Comparison of ENCODE assay signal across 9 cellular contexts in genomic region chr14:64645220-64645891, GRCh38. TPM values are rescaled to one million over a fixed set of nuclear protein-coding genes. Genes with fewer than 3 reads are reported as not detected.
A peak's percentile ranks its signal among the peaks of the same experiment; 100 is the strongest.
DNase-seq lines count a peak whose midpoint lies in the region; ATAC-seq and TF ChIP-seq lines count a peak whose summit lies in the region.
"Had no signal": no experiment of that assay in that cellular context is flagged by ENCODE, and none has a peak within 500 bp of the region (broad histone marks: within the 10 kb centered on the region; RNA-seq: fewer than 3 reads in every experiment).

No MANE protein-coding gene starts in this region.

- H3K27me3 ChIP-seq in HUES6 (ENCODE audit: control insufficient read depth, insufficient read depth, low read length) (no peaks in the 10 kb centered on the region), suprapubic skin (no peaks in the 10 kb centered on the region)

- 48% methylated on average over 10 of the region's 10 CpGs for WGBS in suprapubic skin

- peak; percentile 68 for TF ChIP-seq EP300 in suprapubic skin (IDR thresholded peaks at IDR 0.05)

- H3K4me1 ChIP-seq in HUES6 (ENCODE audit: control insufficient read depth, insufficient read depth, low read length), result peaks cover 38% of the 10 kb centered on the region
- peaks cover 16% of the 10 kb centered on the region for H3K4me1 ChIP-seq in suprapubic skin

- H3K27ac ChIP-seq in HUES6 (ENCODE audit: low read depth, low read length), result peak overlapping the region; percentile 96
- H3K27ac ChIP-seq in suprapubic skin, result peak overlapping the region; percentile 73

- TF ChIP-seq CTCF in suprapubic skin (IDR thresholded peaks at IDR 0.05), result no peak

- TF ChIP-seq POLR2A in suprapubic skin (IDR thresholded peaks at IDR 0.05), result no peak

- DNase-seq in dermis blood vessel endothelial cell (peak; percentile 25), left kidney (ENCODE audit: low read depth, low spot score) (peak; percentile 88), suprapubic skin (ENCODE audit: low spot score in 2 of 2) (no peak), NCI-H2196 treated with DMSO at 0.1 percent for 48 hours (lab: John Stamatoyannopoulos, UW; ENCODE audit: unreplicated experiment) (no peak), NCI-H187 (lab: John Stamatoyannopoulos, UW) (no peak), activated T-cell treated with anti-CD3 and anti-CD28 coated beads for 4 hours (no peak)
- DNase-seq: stimulated activated CD8-positive, alpha-beta memory T cell treated with anti-CD3 and anti-CD28 coated beads, Interleukin-4, amount 100 ng/mL, for 48 hours had no signal

- peaks cover 3% of the 10 kb centered on the region; the same call in 1 of the 2 replicates for H3K36me3 ChIP-seq in HUES6 (ENCODE audit: control insufficient read depth, insufficient read depth, low read length)
- H3K36me3 ChIP-seq in suprapubic skin, result no peaks in the 10 kb centered on the region

- peak overlapping the region; percentile 83 for H3K9ac ChIP-seq in HUES6 (ENCODE audit: low read length)

- H3K4me3 ChIP-seq in HUES6 (ENCODE audit: low read depth, low read length) (peak overlapping the region; percentile 34; the same call in 1 of the 2 replicates), suprapubic skin (no peak overlapping the region)

- ATAC-seq in HG03378 (IDR thresholded peaks at IDR 0.05; ENCODE audit: unreplicated experiment), result no peak

- H3K9me3 ChIP-seq in HUES6 (ENCODE audit: control insufficient read depth, insufficient read depth, low read depth, low read length), result peaks cover 7% of the 10 kb centered on the region
- H3K9me3 ChIP-seq in suprapubic skin, result peaks cover 3% of the 10 kb centered on the region

RNA-seq across cellular contexts. Expression of gene PLEKHG3, which starts 58.9 kb away (rescaled TPM):
- 9.2 and 9.4 TPM in 2 replicates for total RNA-seq in dermis blood vessel endothelial cell
- 100 to 1,000 TPM in 1 of 4 donors, 10 to 100 TPM in 3; 60.4 to 140 (median 96.5) TPM for total RNA-seq in suprapubic skin

Comparison
In these comparisons a context has a peak if more than half of its experiments do, and no peak if none do; other contexts are left out.
1. DNase-seq: peak in dermis blood vessel endothelial cell (single experiment) and left kidney (single experiment); none in suprapubic skin (0 of 2), NCI-H2196 treated with DMSO at 0.1 percent for 48 hours (single experiment), NCI-H187 (0 of 2) and activated T-cell treated with anti-CD3 and anti-CD28 coated beads for 4 hours (single experiment).